8 cellular contexts compared by ENCODE assay signal in the genomic region with DNA sequence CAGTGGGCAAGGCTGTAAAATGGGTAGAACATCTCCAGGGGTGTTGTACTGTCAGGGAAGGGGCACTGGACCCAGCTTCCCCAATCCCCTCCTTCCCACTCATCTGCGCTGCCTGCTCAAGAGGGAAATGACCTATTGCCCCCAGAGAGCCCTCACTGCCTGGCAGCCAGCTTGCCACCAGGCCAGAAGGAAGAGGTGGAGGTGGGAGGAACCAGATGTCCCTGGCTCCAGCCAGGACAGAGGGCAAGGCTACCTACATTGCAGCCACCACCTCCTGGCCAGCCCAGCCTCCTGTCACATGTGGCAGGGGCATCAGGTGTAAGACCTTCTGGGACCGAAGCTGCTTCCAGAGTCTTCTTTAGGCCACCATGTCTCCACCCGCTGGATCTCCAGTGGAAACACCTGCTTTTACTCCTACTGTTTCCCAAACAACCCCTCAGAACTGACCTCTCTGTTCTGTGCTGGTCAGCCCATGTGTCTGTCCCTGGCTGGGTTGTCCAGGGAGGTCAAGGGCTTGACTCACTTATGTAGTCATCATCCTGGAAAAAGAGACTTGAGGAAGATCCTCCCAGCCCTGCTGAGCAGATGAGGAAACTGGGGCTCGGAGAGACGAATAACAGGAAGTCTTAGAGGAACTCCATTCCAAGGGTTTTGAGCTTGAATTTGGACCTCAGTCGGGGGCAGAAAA. TPM values are rescaled to one million over a fixed set of nuclear protein-coding genes. Genes with fewer than 3 reads are reported as not detected.
DNase-seq lines count a peak whose midpoint lies in the region; ATAC-seq and TF ChIP-seq lines count a peak whose summit lies in the region.

No MANE protein-coding gene starts in this region.

- peaks cover 13% of the 10 kb centered on the region for H3K4me1 Mint-ChIP-seq in activated T-cell treated with anti-CD3 and anti-CD28 coated beads, Interleukin-2, amount 50 U/mL, for 24 hours (ENCODE audit: low read depth)

- H3K4me3 ChIP-seq in astrocyte of the spinal cord (ENCODE audit: low read depth, low read length), result no peak overlapping the region
- no peak overlapping the region for H3K4me3 ChIP-seq in right lobe of liver
- no peak overlapping the region for H3K4me3 ChIP-seq in tibial artery

- H3K9me3 Mint-ChIP-seq in activated T-cell treated with anti-CD3 and anti-CD28 coated beads, Interleukin-2, amount 50 U/mL, for 24 hours, result no peaks in the 10 kb centered on the region

- no peaks in the 10 kb centered on the region for H3K27me3 Mint-ChIP-seq in activated T-cell treated with anti-CD3 and anti-CD28 coated beads, Interleukin-2, amount 50 U/mL, for 24 hours

- WGBS in right lobe of liver (ENCODE audit: insufficient coverage, low coverage, low lambda C conversion rate, missing lambda C conversion rate), result 43% methylated on average over 5 of the region's 6 CpGs

- TF ChIP-seq POLR2A in right lobe of liver (IDR thresholded peaks at IDR 0.05), result no peak

- peaks cover 0 to 40% (median 9%) of the 10 kb centered on the region in 4 donors for H3K36me3 ChIP-seq in right lobe of liver
- H3K36me3 ChIP-seq in tibial artery, result peaks cover 50 to 100% (median 73%) of the 10 kb centered on the region in 3 donors

- H3K9me3 ChIP-seq in right lobe of liver (no peaks in the 10 kb centered on the region), tibial artery (no peaks in the 10 kb centered on the region)

- no peaks in the 10 kb centered on the region for H3K27me3 ChIP-seq in right lobe of liver
- no peaks in the 10 kb centered on the region for H3K27me3 ChIP-seq in tibial artery

- H3K27ac ChIP-seq in right lobe of liver (peak overlapping the region; percentile 40 to 75 (median 65)), tibial artery (peak overlapping the region; percentile 69 to 70)

- no peak for DNase-seq in activated T-cell treated with anti-CD3 and anti-CD28 coated beads, Interleukin-2, amount 50 U/mL, for 24 hours
- DNase-seq in activated T-cell treated with anti-CD3 and anti-CD28 coated beads for 4 hours (no peak), astrocyte of the spinal cord (ENCODE audit: low read depth, low spot score) (peak; percentile 52), right lobe of liver (peak; percentile 46 to 80 (median 72)), tibial artery (peak; percentile 81 to 84), NCI-H2196 (lab: John Stamatoyannopoulos, UW; ENCODE audit: unreplicated experiment) (no peak)

- H3K4me1 ChIP-seq in right lobe of liver (peaks cover 0 to 34% (median 20%) of the 10 kb centered on the region in 4 donors), tibial artery (peaks cover 4 to 42% (median 36%) of the 10 kb centered on the region in 4 donors)

- intact Hi-C loops in right lobe of liver (cut with DNase I), result no loop called here
- intact Hi-C loops in tibial artery (cut with DNase I; ENCODE audit: low total_unique reads), result no loop called here

- TF ChIP-seq CTCF in astrocyte of the spinal cord (IDR thresholded peaks at IDR 0.05; ENCODE audit: low read depth, low read length) (no peak), right lobe of liver (IDR thresholded peaks at IDR 0.05) (no peak), tibial artery (IDR thresholded peaks at IDR 0.05) (no peak)

- in situ Hi-C loops in astrocyte of the spinal cord (cut with HindIII; ENCODE audit: low sequenced_read_pairs), result no loop called here

- H3K27ac Mint-ChIP-seq in activated T-cell treated with anti-CD3 and anti-CD28 coated beads, Interleukin-2, amount 50 U/mL, for 24 hours, result peak overlapping the region; percentile 90

- no peak overlapping the region for H3K4me3 Mint-ChIP-seq in activated T-cell treated with anti-CD3 and anti-CD28 coated beads, Interleukin-2, amount 50 U/mL, for 24 hours

- ATAC-seq in right lobe of liver (peak; percentile 65 to 75 (median 68)), HG03280 (IDR thresholded peaks at IDR 0.05; ENCODE audit: unreplicated experiment) (no peak), GM19455 (IDR thresholded peaks at IDR 0.05; ENCODE audit: unreplicated experiment) (no peak)

- H3K36me3 Mint-ChIP-seq in activated T-cell treated with anti-CD3 and anti-CD28 coated beads, Interleukin-2, amount 50 U/mL, for 24 hours (ENCODE audit: low read depth), result peaks cover 96% of the 10 kb centered on the region

RNA-seq across cellular contexts. Expression of a gene that starts 42.3 kb away (rescaled TPM):
- total RNA-seq in right lobe of liver, result 10 to 100 TPM in 1 of 6 experiments, 1 to 10 TPM in 5; 6.1 to 14.8 (median 8.4) TPM

Comparison
In these comparisons a context has a peak if more than half of its experiments do, and no peak if none do; other contexts are left out.
1. DNase-seq: peak in astrocyte of the spinal cord (single experiment), right lobe of liver (3 of 3) and tibial artery (2 of 2); none in activated T-cell treated with anti-CD3 and anti-CD28 coated beads, Interleukin-2, amount 50 U/mL, for 24 hours (single experiment), activated T-cell treated with anti-CD3 and anti-CD28 coated beads for 4 hours (single experiment) and NCI-H2196 (single experiment).
2. ATAC-seq: peak in right lobe of liver (4 of 4); none in HG03280 (single experiment) and GM19455 (single experiment).